Comparison of ENCODE assay signal across 24 cellular contexts in genomic region chr6:117685359-117685758, GRCh38. TPM values are rescaled to one million over a fixed set of nuclear protein-coding genes. Genes with fewer than 3 reads are reported as not detected.
DNase-seq lines count a peak whose midpoint lies in the region; ATAC-seq, FAIRE-seq and TF ChIP-seq lines count a peak whose summit lies in the region.
"Had no signal": no experiment of that assay in that cellular context is flagged by ENCODE, and none has a peak within 500 bp of the region (broad histone marks: within the 10 kb centered on the region; RNA-seq: fewer than 3 reads in every experiment).

No MANE protein-coding gene starts in this region.

- in situ Hi-C loops in HepG2 (cut with HindIII; ENCODE audit: extremely low pct_ligation_motif_present, low pct_unique_long_range_greater_than_20kb), result no loop called here

- peaks cover 19% of the 10 kb centered on the region for H3K36me3 Mint-ChIP-seq in WTC11

- no peak for TF ChIP-seq CTCF in HepG2 (CRISPR knock-in tag; IDR thresholded peaks at IDR 0.05)
- TF ChIP-seq CTCF in right lobe of liver (IDR thresholded peaks at IDR 0.05), result no peak
- no peak for TF ChIP-seq CTCF in WTC11 (IDR thresholded peaks at IDR 0.05)
- no peak for TF ChIP-seq CTCF in smooth muscle cell (IDR thresholded peaks at IDR 0.05; ENCODE audit: borderline replicate concordance, insufficient read depth, poor library complexity, severe bottlenecking)

- H2AFZ ChIP-seq in HepG2 (ENCODE audit: low read length) (no peak overlapping the region), smooth muscle cell (ENCODE audit: low read depth) (no peak overlapping the region)

- DNase-seq in HepG2 (ENCODE audit: low spot score), result no peak
- no peak for DNase-seq in right lobe of liver
- DNase-seq in WTC11 (ENCODE audit: low spot score), result no peak
- DNase-seq in ureter (ENCODE audit: low spot score), result no peak
- DNase-seq in smooth muscle cell (lab: John Stamatoyannopoulos, UW; ENCODE audit: unreplicated experiment), result no peak
- DNase-seq: AML-193; CD4-positive, alpha-beta memory T cell; CD4-positive, CD25-positive, alpha-beta regulatory T cell; COR-L47; DMS 273 treated with DMSO at 0.1 percent for 48 hours; DMS153; DMS53; DMS79; DND-41; EL; GDM1 had no signal

- H3K27me3 Mint-ChIP-seq in WTC11 (ENCODE audit: low read depth), result no peaks in the 10 kb centered on the region
- H3K27me3 Mint-ChIP-seq: B cell; CD4-positive, alpha-beta memory T cell; CD4-positive, CD25-positive, alpha-beta regulatory T cell had no signal

- no peaks in the 10 kb centered on the region for H3F3A ChIP-seq in smooth muscle cell (ENCODE audit: low read depth)

- H3K9ac ChIP-seq in HepG2 (ENCODE audit: insufficient read depth, low read depth, low read length) (no peak overlapping the region), smooth muscle cell (ENCODE audit: low read depth) (no peak overlapping the region)
- H3K9ac ChIP-seq: BLaER1 treated with 17β-estradiol and CSF1 and Interleukin-3, amounts not matched to agents 10 nM and 100 nM had no signal

- TF ChIP-seq POLR2A in HepG2 (IDR thresholded peaks at IDR 0.05; ENCODE audit: insufficient read depth in 1 of 2, low read depth in 2 of 2, low read length in 2 of 2), result no peak
- no peak for TF ChIP-seq POLR2A in right lobe of liver (IDR thresholded peaks at IDR 0.05)

- no TSS peak for BruUV-seq in HepG2 (replicated peaks; lab: Mats Ljungman, UMichigan)

- no peak overlapping the region for H3K4me3 Mint-ChIP-seq in WTC11
- H3K4me3 Mint-ChIP-seq: B cell; CD4-positive, CD25-positive, alpha-beta regulatory T cell had no signal

- TF ChIP-seq EP300 in HepG2 (IDR thresholded peaks at IDR 0.05; ENCODE audit: low read depth in 2 of 2, low read length in 2 of 2) (no peak), HepG2 (CRISPR knock-in tag; IDR thresholded peaks at IDR 0.05; ENCODE audit: borderline replicate concordance) (no peak)

- POLR2A ChIA-PET in HepG2 (lab: Yijun Ruan, JAX), result no interaction called here
- POLR2A ChIA-PET in WTC11 (lab: Charles Lee), result no interaction called here

- peaks cover 98% of the 10 kb centered on the region for H3K79me2 ChIP-seq in HepG2 (ENCODE audit: insufficient read depth, low read length)
- peaks cover 100% of the 10 kb centered on the region for H3K79me2 ChIP-seq in smooth muscle cell (ENCODE audit: low read depth)

- H3K4me1 ChIP-seq in HepG2 (ENCODE audit: insufficient read depth, low read length), result peaks cover 33% of the 10 kb centered on the region
- peaks cover 0 to 13% (median 0%) of the 10 kb centered on the region in 4 donors for H3K4me1 ChIP-seq in right lobe of liver
- no peaks in the 10 kb centered on the region for H3K4me1 ChIP-seq in smooth muscle cell (ENCODE audit: low read depth)
- H3K4me1 ChIP-seq: A549 had no signal

- ATAC-seq in HepG2, result no peak
- no peak for ATAC-seq in right lobe of liver
- ATAC-seq in WTC11, result no peak
- ATAC-seq: A549, GM12878 had no signal

- CTCF ChIA-PET in HepG2 (lab: Yijun Ruan, JAX; ENCODE audit: low intra/inter-chr PET ratio, low total read pairs) (no interaction called here), WTC11 (lab: Charles Lee) (no interaction called here)

- intact Hi-C loops in HepG2 (cut with micrococcal nuclease; ENCODE audit: unreplicated experiment), result no loop called here
- intact Hi-C loops in right lobe of liver (cut with DNase I), result no loop called here

- TF ChIP-seq RAD21 in HepG2 (CRISPR knock-in tag; IDR thresholded peaks at IDR 0.05), result no peak

- no peak overlapping the region for H3K27ac ChIP-seq in HepG2 (ENCODE audit: extremely low read length, insufficient read depth, low read length)
- H3K27ac ChIP-seq in right lobe of liver, result no peak overlapping the region
- H3K27ac ChIP-seq in smooth muscle cell (ENCODE audit: low read depth), result no peak overlapping the region
- H3K27ac ChIP-seq: 22Rv1; A549; BLaER1 treated with 17β-estradiol and CSF1 and Interleukin-3, amounts not matched to agents 10 nM and 100 nM; C4-2B had no signal

- no peak for FAIRE-seq in HepG2 (lab: Jason Lieb, UNC)
- FAIRE-seq: A549, GM12878, GM12892, GM18507 had no signal

- H3K9me3 ChIP-seq in HepG2 (ENCODE audit: low read length) (no peaks in the 10 kb centered on the region), right lobe of liver (no peaks in the 10 kb centered on the region), smooth muscle cell (replicated peaks; ENCODE audit: low read depth) (no peaks in the 10 kb centered on the region)
- H3K9me3 ChIP-seq: A549 had no signal

- peaks cover 5% of the 10 kb centered on the region; the same call in 1 of the 2 replicates for H3K9me3 Mint-ChIP-seq in WTC11
- H3K9me3 Mint-ChIP-seq: CD4-positive, alpha-beta memory T cell had no signal

- peaks cover 57% of the 10 kb centered on the region for H4K20me1 ChIP-seq in HepG2 (ENCODE audit: insufficient read depth, low read length)
- H4K20me1 ChIP-seq in smooth muscle cell (ENCODE audit: low read depth), result peaks cover 98% of the 10 kb centered on the region

- H3K36me3 ChIP-seq in HepG2 (replicated peaks in 1 of 2; ENCODE audit: control insufficient read depth in 1 of 2, insufficient read depth in 2 of 2, low read length in 2 of 2), result peaks cover 3 to 25% of the 10 kb centered on the region in 2 experiments; a peak in 4 of 5 replicates
- peaks cover 0 to 3% (median 0%) of the 10 kb centered on the region in 4 donors for H3K36me3 ChIP-seq in right lobe of liver
- H3K36me3 ChIP-seq in smooth muscle cell (ENCODE audit: low read depth), result no peaks in the 10 kb centered on the region

- 94% methylated on average over 2 of the region's 2 CpGs for WGBS in HepG2 (ENCODE audit: low lambda C conversion rate)
- 100% methylated on average over 1 of the region's 2 CpGs for WGBS in right lobe of liver (ENCODE audit: insufficient coverage, low coverage, low lambda C conversion rate, missing lambda C conversion rate)
- 100% methylated on average over 2 of the region's 2 CpGs for WGBS in smooth muscle cell (ENCODE audit: low lambda C conversion rate)

- H3K27ac Mint-ChIP-seq in WTC11, result no peak overlapping the region
- H3K27ac Mint-ChIP-seq: B cell; CD4-positive, alpha-beta memory T cell; CD4-positive, CD25-positive, alpha-beta regulatory T cell had no signal

- H3K4me2 ChIP-seq in HepG2 (ENCODE audit: low read depth, low read length), result no peak overlapping the region
- no peak overlapping the region for H3K4me2 ChIP-seq in smooth muscle cell
- H3K4me2 ChIP-seq: A549; BLaER1 treated with 17β-estradiol and CSF1 and Interleukin-3, amounts not matched to agents 10 nM and 100 nM had no signal

- H3K4me3 ChIP-seq in HepG2 (replicated peaks in 1 of 3; ENCODE audit: insufficient read depth in 1 of 3, low read depth in 2 of 3, low read length in 3 of 3) (no peak overlapping the region), right lobe of liver (no peak overlapping the region), smooth muscle cell (no peak overlapping the region)
- H3K4me3 ChIP-seq: A549; BLaER1 treated with 17β-estradiol and CSF1 and Interleukin-3, amounts not matched to agents 10 nM and 100 nM; GM12878 had no signal

- no peaks in the 10 kb centered on the region for H3K27me3 ChIP-seq in HepG2 (ENCODE audit: control insufficient read depth in 1 of 2, insufficient read depth in 2 of 2, low read length in 2 of 2)
- no peaks in the 10 kb centered on the region for H3K27me3 ChIP-seq in right lobe of liver
- no peaks in the 10 kb centered on the region for H3K27me3 ChIP-seq in smooth muscle cell (ENCODE audit: low read depth)
- H3K27me3 ChIP-seq: BLaER1 treated with 17β-estradiol and CSF1 and Interleukin-3, amounts not matched to agents 10 nM and 100 nM had no signal

- peaks cover 15% of the 10 kb centered on the region for H3K4me1 Mint-ChIP-seq in WTC11

TF ChIP-seq in HepG2, 621 proteins besides CTCF, POLR2A, EP300 and RAD21 (continues in another document):
- TF ChIP-seq STAG1 (CRISPR knock-in tag; IDR thresholded peaks at IDR 0.05) (no peak), ZNF660 (CRISPR knock-in tag; IDR thresholded peaks at IDR 0.05; ENCODE audit: borderline replicate concordance, low read depth) (no peak)

RNA-seq across cellular contexts. Expression of gene NUS1, which starts 10.1 kb away (rescaled TPM):
- total RNA-seq in HepG2 (2016; rRNA removed; fragmentation: Illumina TruSeq; extraction: Trizol) (18.3 and 36.5 TPM in 2 replicates), right lobe of liver (10 to 100 TPM; 19.6 to 23.4 (median 21.0) TPM), WTC11 (2021) (59.3 to 73.8 TPM (median 62.1 TPM) in 3 replicates), ureter (35.3 TPM), smooth muscle cell (35.4 and 38.9 TPM in 2 replicates)
- total RNA-seq in HepG2 (2016; cell fraction: cytosol; rRNA removed; fragmentation: Illumina TruSeq; extraction: Trizol; ENCODE audit: low read depth), result 8.8 and 10.0 TPM in 2 replicates
- total RNA-seq in HepG2 (2016; cell fraction: insoluble cytoplasmic fraction; rRNA removed; fragmentation: Illumina TruSeq; extraction: Trizol), result 18.8 and 32.1 TPM in 2 replicates
- 46.7 and 53.4 TPM in 2 replicates for total RNA-seq in HepG2 (2016; cell fraction: membrane; rRNA removed; fragmentation: Illumina TruSeq; extraction: Trizol)
- total RNA-seq in HepG2 (2016; cell fraction: nucleus; rRNA removed; fragmentation: Illumina TruSeq; extraction: Trizol), result 37.4 and 40.0 TPM in 2 replicates
- polyA plus RNA-seq in HepG2 (2011; rRNA removed) (15.9 and 18.6 TPM in 2 replicates), smooth muscle cell (17.9 and 18.5 TPM in 2 replicates)
- polyA plus RNA-seq in HepG2 (2011; cell fraction: cytosol; rRNA removed), result 8.4 and 14.4 TPM in 2 replicates
- 7.8 and 9.5 TPM in 2 replicates for polyA plus RNA-seq in HepG2 (2011; cell fraction: nucleus; rRNA removed)
- polyA plus RNA-seq in HepG2 (2012), result 47.6 and 54.1 TPM in 2 replicates
- polyA plus RNA-seq in HepG2 (2016; cell fraction: cytosol; fragmentation: Illumina TruSeq; extraction: Trizol; ENCODE audit: low read depth), result 28.3 and 29.4 TPM in 2 replicates
- 75.5 and 76.3 TPM in 2 replicates for polyA plus RNA-seq in HepG2 (2016; cell fraction: insoluble cytoplasmic fraction; fragmentation: Illumina TruSeq; extraction: Trizol; ENCODE audit: low read depth)
- 80.6 and 86.7 TPM in 2 replicates for polyA plus RNA-seq in HepG2 (2016; cell fraction: membrane; fragmentation: Illumina TruSeq; extraction: Trizol; ENCODE audit: low read depth)
- 69.7 and 74.9 TPM in 2 replicates for polyA plus RNA-seq in HepG2 (2016; cell fraction: nucleus; fragmentation: Illumina TruSeq; extraction: Trizol; ENCODE audit: insufficient read depth, low read depth)
- polyA minus RNA-seq in HepG2 (2011; rRNA and poly(A)+ RNA removed; ENCODE audit: low replicate concordance), result 6.5 and 11.8 TPM in 2 replicates
- polyA minus RNA-seq in HepG2 (2011; cell fraction: cytosol; rRNA and poly(A)+ RNA removed), result 20.8 and 21.8 TPM in 2 replicates
- polyA minus RNA-seq in HepG2 (2011; cell fraction: nucleus; rRNA and poly(A)+ RNA removed), result 31.2 and 37.9 TPM in 2 replicates

Comparison
In these comparisons a context has a peak if more than half of its experiments do, and no peak if none do; other contexts are left out.
1. Of the 50 proteins assayed by ChIP-seq in both HepG2 and WTC11: peak only in HepG2: none; only in WTC11: none; in both: ZNF121; in neither: 49.